In the genomic region with DNA sequence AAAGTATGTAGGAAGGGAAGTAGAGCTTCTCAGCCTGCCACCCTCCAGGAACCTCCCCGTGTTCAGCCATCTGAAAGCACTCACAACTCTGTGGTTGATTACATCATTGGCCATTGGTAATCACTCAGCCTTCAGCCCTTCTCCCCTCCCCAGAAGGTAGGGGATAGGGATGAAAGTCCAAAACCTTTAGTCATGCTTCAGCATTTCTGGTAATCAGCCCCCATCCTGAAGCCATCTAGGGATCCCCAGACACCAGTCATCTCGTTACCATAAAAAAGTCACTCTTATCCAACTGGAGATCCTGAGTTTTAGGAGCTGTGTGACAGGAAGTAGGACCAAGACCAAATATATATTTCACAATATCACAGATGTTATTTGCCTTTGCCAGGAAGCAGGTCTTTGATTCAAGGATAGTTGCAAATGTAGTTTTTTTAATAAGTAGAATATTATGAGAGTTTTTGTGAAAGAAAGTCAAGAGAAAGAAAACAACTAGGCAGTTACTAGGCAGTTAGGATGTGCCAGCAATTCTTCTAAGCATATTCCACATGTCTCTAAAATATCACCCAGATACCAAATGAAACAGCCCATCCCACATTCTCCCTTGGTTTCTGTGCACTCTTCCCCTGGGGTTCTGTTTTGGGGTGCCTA, we compare ENCODE assay signal across 1 cellular context.
TF ChIP-seq lines count a peak whose summit lies in the region.

No MANE protein-coding gene starts in this region.

TF ChIP-seq in K562, 482 proteins besides CTCF, POLR2A, EP300 and RAD21 (continued from another document):
- no peak for TF ChIP-seq E4F1 (CRISPR knock-in tag; IDR thresholded peaks at IDR 0.05; ENCODE audit: borderline replicate concordance)
- TF ChIP-seq RB1 (IDR thresholded peaks at IDR 0.05; ENCODE audit: low read depth), result no peak
- peak; percentile 9; the same call in 1 of the 2 replicates for TF ChIP-seq ARID1B (IDR thresholded peaks at IDR 0.05)
- TF ChIP-seq DPF2 (IDR thresholded peaks at IDR 0.05), result peak; percentile 32; the same call in 1 of the 2 replicates
- no peak for TF ChIP-seq ZNF766 (CRISPR knock-in tag; conservative IDR thresholded peaks at IDR 0.05)
- TF ChIP-seq CREB3L1 (IDR thresholded peaks at IDR 0.05; ENCODE audit: borderline replicate concordance, low read depth), result no peak
- TF ChIP-seq NFE2 (IDR thresholded peaks at IDR 0.05; ENCODE audit: low read depth), result peak; percentile 55
- peak; percentile 59; the same call in 1 of the 2 replicates for TF ChIP-seq JUND (IDR thresholded peaks at IDR 0.05; ENCODE audit: borderline replicate concordance, low read depth, low read length)
- peak; percentile 51; the same call in 1 of the 3 replicates for TF ChIP-seq JUND (tag; IDR thresholded peaks at IDR 0.05; ENCODE audit: borderline replicate concordance, low read depth, low read length)
- TF ChIP-seq STAT5B (CRISPR knock-in tag; IDR thresholded peaks at IDR 0.05), result no peak
- TF ChIP-seq NCOA2 (IDR thresholded peaks at IDR 0.05; ENCODE audit: partially characterized antibody in 2 of 2), result peak in 1 of 2 experiments; percentile 76
- TF ChIP-seq, protein P1, sequence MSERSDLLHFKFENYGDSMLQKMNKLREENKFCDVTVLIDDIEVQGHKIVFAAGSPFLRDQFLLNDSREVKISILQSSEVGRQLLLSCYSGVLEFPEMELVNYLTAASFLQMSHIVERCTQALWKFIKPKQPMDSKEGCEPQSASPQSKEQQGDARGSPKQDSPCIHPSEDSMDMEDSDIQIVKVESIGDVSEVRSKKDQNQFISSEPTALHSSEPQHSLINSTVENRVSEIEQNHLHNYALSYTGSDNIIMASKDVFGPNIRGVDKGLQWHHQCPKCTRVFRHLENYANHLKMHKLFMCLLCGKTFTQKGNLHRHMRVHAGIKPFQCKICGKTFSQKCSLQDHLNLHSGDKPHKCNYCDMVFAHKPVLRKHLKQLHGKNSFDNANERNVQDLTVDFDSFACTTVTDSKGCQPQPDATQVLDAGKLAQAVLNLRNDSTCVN (CRISPR knock-in tag; IDR thresholded peaks at IDR 0.05), result no peak
- TF ChIP-seq TRIM24 (IDR thresholded peaks at IDR 0.05), result peak in 1 of 2 experiments; percentile 6; a peak in 1 of 4 replicates
- peak; percentile 5 for TF ChIP-seq MEIS2 (IDR thresholded peaks at IDR 0.05; ENCODE audit: partially characterized antibody)
- TF ChIP-seq PHB2 (IDR thresholded peaks at IDR 0.05; ENCODE audit: low read depth), result no peak
- TF ChIP-seq ELF2 (CRISPR knock-in tag; IDR thresholded peaks at IDR 0.05), result no peak
- TF ChIP-seq CHD4 (IDR thresholded peaks at IDR 0.05; ENCODE audit: insufficient read depth, insufficient replicate concordance, low read depth, low read length, poor library complexity, severe bottlenecking), result no peak
- TF ChIP-seq FOSL1 (tag; conservative IDR thresholded peaks at IDR 0.05), result peak; percentile 70; the same call in 1 of the 2 replicates
- TF ChIP-seq ZNF175 (CRISPR knock-in tag; IDR thresholded peaks at IDR 0.05; ENCODE audit: low read depth), result 0 out of 2 replicates have a peak, but pooled peaks have one; percentile 22
- no peak for TF ChIP-seq NR2C2 (CRISPR knock-in tag; IDR thresholded peaks at IDR 0.05)
- no peak for TF ChIP-seq NR2C2 (tag; IDR thresholded peaks at IDR 0.05)
- no peak for TF ChIP-seq HCFC1 (IDR thresholded peaks at IDR 0.05; ENCODE audit: low read depth, low read length)
- no peak for TF ChIP-seq BRD4 (IDR thresholded peaks at IDR 0.05)
- TF ChIP-seq CEBPG (CRISPR knock-in tag; IDR thresholded peaks at IDR 0.05), result peak; percentile 36; the same call in 1 of the 2 replicates
- peak; percentile 44 to 78 for TF ChIP-seq CEBPG (tag; conservative IDR thresholded peaks at IDR 0.05 in 1 of 2, IDR thresholded peaks at IDR 0.05 in 1 of 2)
- TF ChIP-seq ATF3 (IDR thresholded peaks at IDR 0.05), result peak; percentile 87
- TF ChIP-seq ATF3 (CRISPR knock-in tag; conservative IDR thresholded peaks at IDR 0.05), result no peak
- TF ChIP-seq TEAD4 (IDR thresholded peaks at IDR 0.05; ENCODE audit: low read length), result peak; percentile 21; the same call in 1 of the 2 replicates
- TF ChIP-seq TEAD4 (CRISPR knock-in tag; IDR thresholded peaks at IDR 0.05; ENCODE audit: borderline replicate concordance), result no peak
- no peak for TF ChIP-seq HDAC3 (IDR thresholded peaks at IDR 0.05; ENCODE audit: borderline replicate concordance, partially characterized antibody)
- TF ChIP-seq JUN (IDR thresholded peaks at IDR 0.05; ENCODE audit: borderline replicate concordance, low read depth, low read length), result 0 out of 2 replicates have a peak, but pooled peaks have one; percentile 40
- TF ChIP-seq JUN (CRISPR knock-in tag; IDR thresholded peaks at IDR 0.05; ENCODE audit: borderline replicate concordance), result no peak
- no peak for TF ChIP-seq MIER1 (IDR thresholded peaks at IDR 0.05; ENCODE audit: low read depth)
- peak; percentile 60; the same call in 1 of the 2 replicates for TF ChIP-seq ATF7 (IDR thresholded peaks at IDR 0.05)
- no peak for TF ChIP-seq ZNF263 (CRISPR knock-in tag; IDR thresholded peaks at IDR 0.05; ENCODE audit: borderline replicate concordance)
- TF ChIP-seq ZSCAN32 (CRISPR knock-in tag; IDR thresholded peaks at IDR 0.05), result no peak
